10 cellular contexts compared by ENCODE assay signal in genomic region chr1:15231714-15232201, GRCh38. TPM values are rescaled to one million over a fixed set of nuclear protein-coding genes. Genes with fewer than 3 reads are reported as not detected.
DNase-seq lines count a peak whose midpoint lies in the region; ATAC-seq and TF ChIP-seq lines count a peak whose summit lies in the region.
"Had no signal": no experiment of that assay in that cellular context is flagged by ENCODE, and none has a peak within 500 bp of the region (broad histone marks: within the 10 kb centered on the region; RNA-seq: fewer than 3 reads in every experiment).

No MANE protein-coding gene starts in this region.

- TF ChIP-seq CTCF in tibial nerve (IDR thresholded peaks at IDR 0.05) (no peak), Calu3 (IDR thresholded peaks at IDR 0.05; ENCODE audit: unreplicated experiment) (no peak)

- CTCF ChIA-PET in Calu3 (lab: Charles Lee): no interaction called here

- no peak overlapping the region for H3K4me3 Mint-ChIP-seq in Calu3 (ENCODE audit: low read depth, unreplicated experiment)

- H3K27me3 Mint-ChIP-seq in Calu3 (ENCODE audit: unreplicated experiment): no peaks in the 10 kb centered on the region

- no TSS peak for BruUV-seq in Calu3 (replicated peaks; lab: Mats Ljungman, UMichigan)

- H3K4me1 ChIP-seq in tibial nerve: peaks cover 0 to 3% (median 0%) of the 10 kb centered on the region in 4 donors

- no peak for TF ChIP-seq POLR2A in tibial nerve (IDR thresholded peaks at IDR 0.05)

- no peaks in the 10 kb centered on the region for H3K27me3 ChIP-seq in tibial nerve
- H3K27me3 ChIP-seq: BLaER1 had no signal

- peak; percentile 80 for DNase-seq in CD1c-positive myeloid dendritic cell (ENCODE audit: extremely low spot score)
- peak; percentile 31 to 42 for DNase-seq in activated T-cell treated with anti-CD3 and anti-CD28 coated beads, Interleukin-2, amount 50 U/mL, for 48 hours
- DNase-seq in tibial nerve (ENCODE audit: low spot score in 2 of 2): no peak
- DNase-seq in Calu3: no peak
- no peak for DNase-seq in posterior cingulate gyrus

- peaks cover 9% of the 10 kb centered on the region for H3K4me1 Mint-ChIP-seq in Calu3 (ENCODE audit: low read depth, unreplicated experiment)

- no peaks in the 10 kb centered on the region for H3K9me3 Mint-ChIP-seq in Calu3 (ENCODE audit: low read depth, unreplicated experiment)

- intact Hi-C loops in Calu3 (cut with micrococcal nuclease; ENCODE audit: unreplicated experiment): no loop called here
- intact Hi-C loops in posterior cingulate gyrus (cut with DNase I): no loop called here

- peak; percentile 89 for ATAC-seq in GM19395 (IDR thresholded peaks at IDR 0.05; ENCODE audit: unreplicated experiment)
- ATAC-seq in HG03280 (IDR thresholded peaks at IDR 0.05; ENCODE audit: unreplicated experiment): peak; percentile 59
- ATAC-seq in HG03025 (IDR thresholded peaks at IDR 0.05; ENCODE audit: low FRiP score, unreplicated experiment): no peak
- ATAC-seq: HCT116 had no signal

- H3K27ac ChIP-seq in tibial nerve: no peak overlapping the region
- H3K27ac ChIP-seq: BLaER1 had no signal

- peak in 1 of 2 donors; percentile 33 for TF ChIP-seq EP300 in tibial nerve (IDR thresholded peaks at IDR 0.05)

- H3K27ac Mint-ChIP-seq in Calu3 (ENCODE audit: unreplicated experiment): no peak overlapping the region

- no peaks in the 10 kb centered on the region for H3K36me3 Mint-ChIP-seq in Calu3 (ENCODE audit: insufficient read depth, unreplicated experiment)

- no peak overlapping the region for H3K4me3 ChIP-seq in tibial nerve
- H3K4me3 ChIP-seq: BLaER1 had no signal

- 65 to 78% methylated on average over 5 of the region's 5 CpGs for WGBS in tibial nerve, 2 donors

- H3K36me3 ChIP-seq in tibial nerve: no peaks in the 10 kb centered on the region
- H3K36me3 ChIP-seq: BLaER1 had no signal

- no peaks in the 10 kb centered on the region for H3K9me3 ChIP-seq in tibial nerve
- H3K9me3 ChIP-seq: BLaER1 had no signal

RNA-seq across cellular contexts. Expression of gene FHAD1, which starts 15.3 kb away (rescaled TPM):
- total RNA-seq in tibial nerve (under 1 TPM in 2 of 4 donors, not detected in 2; 0.30 to 0.63 TPM), Calu3 (2022) (0.98 and 2.7 TPM in 2 replicates)

Comparison
In these comparisons a context has a peak if more than half of its experiments do, and no peak if none do; other contexts are left out.
1. DNase-seq: peak in CD1c-positive myeloid dendritic cell (single experiment) and activated T-cell treated with anti-CD3 and anti-CD28 coated beads, Interleukin-2, amount 50 U/mL, for 48 hours (2 of 2); none in tibial nerve (0 of 2), Calu3 (single experiment) and posterior cingulate gyrus (0 of 10).